Comparison of ENCODE assay signal across 29 cellular contexts in genomic region chrX:120401301-120401700, GRCh38. TPM values are rescaled to one million over a fixed set of nuclear protein-coding genes. Genes with fewer than 3 reads are reported as not detected.
"Had no signal": no experiment of that assay in that cellular context is flagged by ENCODE, and none has a peak within 500 bp of the region (broad histone marks: within the 10 kb centered on the region; RNA-seq: fewer than 3 reads in every experiment).

No MANE protein-coding gene starts in this region.

- H3K27ac ChIP-seq: esophagus squamous epithelium, foreskin keratinocyte, hepatocyte, neutrophil, sigmoid colon, skin epidermis, testis, tibial nerve, upper lobe of right lung, vagina had no signal

- H3K27me3 Mint-ChIP-seq: dendritic cell treated with granulocyte-macrophage colony-stimulating factor and Interleukin-4, amounts not matched to agents 40 ng/mL and 50 ng/mL, for 4 days; naive thymus-derived CD8-positive, alpha-beta T cell; stimulated activated naive CD8-positive, alpha-beta T cell treated with anti-CD3 and anti-CD28 coated beads, Interleukin-15, amount 100 ng/mL, for 72 hours had no signal

- H3K4me3 Mint-ChIP-seq: dendritic cell treated with granulocyte-macrophage colony-stimulating factor and Interleukin-4, amounts not matched to agents 40 ng/mL and 50 ng/mL, for 4 days; effector memory CD8-positive, alpha-beta T cell; naive thymus-derived CD8-positive, alpha-beta T cell; stimulated activated naive B cell treated with anti-CD40 and anti-IgM and Interleukin-4, amounts not matched to agents 10 μg/mL and 1 μg/mL and 100 μg/mL, for 72 hours; stimulated activated naive CD8-positive, alpha-beta T cell treated with anti-CD3 and anti-CD28 coated beads, Interleukin-15, amount 100 ng/mL, for 72 hours had no signal

- H3K4me1 ChIP-seq: esophagus squamous epithelium, foreskin keratinocyte, sigmoid colon, testis, tibial nerve, upper lobe of right lung, vagina had no signal

- H3K27ac Mint-ChIP-seq: dendritic cell treated with granulocyte-macrophage colony-stimulating factor and Interleukin-4, amounts not matched to agents 40 ng/mL and 50 ng/mL, for 4 days; effector memory CD8-positive, alpha-beta T cell; naive thymus-derived CD8-positive, alpha-beta T cell; stimulated activated naive B cell treated with anti-CD40 and anti-IgM and Interleukin-4, amounts not matched to agents 10 μg/mL and 1 μg/mL and 100 μg/mL, for 72 hours; stimulated activated naive CD8-positive, alpha-beta T cell treated with anti-CD3 and anti-CD28 coated beads, Interleukin-15, amount 100 ng/mL, for 72 hours had no signal

- H2AFZ ChIP-seq: hepatocyte had no signal

- H3K9me3 Mint-ChIP-seq: dendritic cell treated with granulocyte-macrophage colony-stimulating factor and Interleukin-4, amounts not matched to agents 40 ng/mL and 50 ng/mL, for 4 days; effector memory CD8-positive, alpha-beta T cell had no signal

- H3K79me2 ChIP-seq: hepatocyte had no signal

- H3K4me2 ChIP-seq: hepatocyte had no signal

- H3K4me1 Mint-ChIP-seq: stimulated activated naive B cell treated with anti-CD40 and anti-IgM and Interleukin-4, amounts not matched to agents 10 μg/mL and 1 μg/mL and 100 μg/mL, for 72 hours; stimulated activated naive CD8-positive, alpha-beta T cell treated with anti-CD3 and anti-CD28 coated beads, Interleukin-15, amount 100 ng/mL, for 72 hours had no signal

- DNase-seq: effector memory CD8-positive, alpha-beta T cell; esophagus squamous epithelium; head of caudate nucleus; kidney glomerular epithelial cell; naive thymus-derived CD8-positive, alpha-beta T cell; posterior cingulate gyrus; sigmoid colon; stimulated activated CD4-positive, alpha-beta T cell treated with anti-CD3 and anti-CD28 coated beads, Interleukin-2, amount 100 ng/mL, for 24 hours; stimulated activated CD4-positive, alpha-beta T cell treated with anti-CD3 and anti-CD28 coated beads, Interleukin-4, amount 100 ng/mL, for 4 hours; stimulated activated naive B cell treated with anti-CD40 and anti-IgM and Interleukin-4, amounts not matched to agents 10 μg/mL and 1 μg/mL and 100 μg/mL, for 72 hours; stimulated activated naive CD8-positive, alpha-beta T cell treated with anti-CD3 and anti-CD28 coated beads, Interleukin-15, amount 100 ng/mL, for 72 hours; testis; upper lobe of right lung had no signal

- H3K36me3 ChIP-seq: esophagus squamous epithelium, neutrophil, sigmoid colon, tibial nerve, upper lobe of right lung, vagina had no signal

- ATAC-seq: effector memory CD8-positive, alpha-beta T cell; foreskin keratinocyte; naive thymus-derived CD8-positive, alpha-beta T cell; stimulated activated naive B cell treated with anti-CD40 and anti-IgM and Interleukin-4, amounts not matched to agents 10 μg/mL and 1 μg/mL and 100 μg/mL, for 72 hours; stimulated activated naive CD8-positive, alpha-beta T cell treated with anti-CD3 and anti-CD28 coated beads, Interleukin-15, amount 100 ng/mL, for 72 hours; upper lobe of right lung had no signal

- H3K4me3 ChIP-seq: esophagus squamous epithelium, hepatocyte, sigmoid colon, skin epidermis, testis, tibial nerve, upper lobe of right lung, vagina had no signal

- H3K36me3 Mint-ChIP-seq: naive thymus-derived CD8-positive, alpha-beta T cell had no signal

- H3K9me3 ChIP-seq: esophagus squamous epithelium, neutrophil, sigmoid colon, testis, upper lobe of right lung, vagina had no signal

- H3K27me3 ChIP-seq: esophagus squamous epithelium, foreskin keratinocyte, hepatocyte, neutrophil, sigmoid colon, testis, tibial nerve, upper lobe of right lung, vagina had no signal

RNA-seq across cellular contexts. Expression of gene ATP1B4, which starts 39.4 kb away (rescaled TPM):
- total RNA-seq: epithelial cell of proximal tubule; esophagus squamous epithelium; foreskin keratinocyte; hepatocyte; liver; lung microvascular endothelial cell; mesenteric fat pad; mononuclear cell; naive thymus-derived CD8-positive, alpha-beta T cell; osteocyte; pulmonary artery endothelial cell; sigmoid colon; subcutaneous adipose tissue; tibial nerve; upper lobe of right lung had no signal
- polyA plus RNA-seq: foreskin keratinocyte; hepatocyte; liver; naive thymus-derived CD8-positive, alpha-beta T cell; neural cell; sigmoid colon had no signal
